In genomic region chr22:37045958-37046357, GRCh38 we compare ENCODE assay signal across 8 cellular contexts. TPM values are rescaled to one million over a fixed set of nuclear protein-coding genes. Genes with fewer than 3 reads are reported as not detected.
DNase-seq lines count a peak whose midpoint lies in the region; ATAC-seq and TF ChIP-seq lines count a peak whose summit lies in the region.

No MANE protein-coding gene starts in this region.

- no peak overlapping the region for H3K27ac Mint-ChIP-seq in stimulated activated memory B cell treated with anti-CD40 and anti-IgM and Interleukin-4, amounts not matched to agents 10 μg/mL and 1 μg/mL and 100 μg/mL, for 72 hours

- 37 to 44% (median 39%) methylated on average over 4 of the region's 4 CpGs for WGBS in heart left ventricle, 4 donors
- 39 to 44% methylated on average over 4 of the region's 4 CpGs for WGBS in transverse colon (ENCODE audit: low coverage in 1 of 2), 2 donors

- no peak overlapping the region for H3K4me3 Mint-ChIP-seq in stimulated activated memory B cell treated with anti-CD40 and anti-IgM and Interleukin-4, amounts not matched to agents 10 μg/mL and 1 μg/mL and 100 μg/mL, for 72 hours

- no peak overlapping the region for H3K4me2 ChIP-seq in OCI-LY3 (ENCODE audit: low read length)

- H3K27me3 ChIP-seq in heart left ventricle: peaks cover 0 to 6% (median 0%) of the 10 kb centered on the region in 9 donors
- no peaks in the 10 kb centered on the region; the same call in 1 of the 2 replicates for H3K27me3 ChIP-seq in OCI-LY3 (ENCODE audit: low read depth, low read length)
- H3K27me3 ChIP-seq in transverse colon: no peaks in the 10 kb centered on the region

- H3K4me1 ChIP-seq in heart left ventricle: peaks cover 0 to 9% (median 0%) of the 10 kb centered on the region in 12 donors
- H3K4me1 ChIP-seq in OCI-LY3 (ENCODE audit: low read length): peaks cover 23% of the 10 kb centered on the region
- H3K4me1 ChIP-seq in transverse colon: peaks cover 12 to 41% (median 31%) of the 10 kb centered on the region in 4 donors

- H3K27ac ChIP-seq in heart left ventricle: no peak overlapping the region
- no peak overlapping the region for H3K27ac ChIP-seq in OCI-LY3 (ENCODE audit: low read length)
- no peak overlapping the region for H3K27ac ChIP-seq in transverse colon

- H3K36me3 Mint-ChIP-seq in stimulated activated memory B cell treated with anti-CD40 and anti-IgM and Interleukin-4, amounts not matched to agents 10 μg/mL and 1 μg/mL and 100 μg/mL, for 72 hours: no peaks in the 10 kb centered on the region

- H4K20me1 ChIP-seq in OCI-LY3 (ENCODE audit: insufficient read depth, low read length): no peaks in the 10 kb centered on the region

- intact Hi-C loops in heart left ventricle (cut with DNase I): loop anchor here in 5 of 10 donors (10.0 kb wide), 2 partner anchors 171 to 261 kb away; no protein-coding TSS in a partner anchor
- intact Hi-C loops in left ventricle myocardium superior (cut with micrococcal nuclease): no loop called here
- intact Hi-C loops in transverse colon (cut with DNase I; ENCODE audit: low total_unique reads): no loop called here

- TF ChIP-seq CTCF in heart left ventricle (IDR thresholded peaks at IDR 0.05) (peak in 11 of 12 donors; percentile 11 to 57 (median 32)), OCI-LY3 (IDR thresholded peaks at IDR 0.05; ENCODE audit: low read depth, low read length) (peak; percentile 69), transverse colon (IDR thresholded peaks at IDR 0.05) (peak; percentile 25 to 51 (median 50))

- DNase-seq in heart left ventricle (no peak), left ventricle myocardium superior (no peak), fibroblast of gingiva (ENCODE audit: low read depth) (peak; percentile 14), transverse colon (no peak)

- in situ Hi-C loops in transverse colon (cut with MboI; ENCODE audit: low pct_ligation_motif_present in 1 of 4, low pct_unique_long_range_greater_than_20kb in 1 of 4, low sequenced_read_pairs in 3 of 4): no loop called here

- no peaks in the 10 kb centered on the region for H3K79me2 ChIP-seq in OCI-LY3 (ENCODE audit: low read length)

- ATAC-seq in heart left ventricle (no peak), left ventricle myocardium superior (no peak), GM21360 (IDR thresholded peaks at IDR 0.05; ENCODE audit: unreplicated experiment) (no peak), GM21737 (IDR thresholded peaks at IDR 0.05; ENCODE audit: unreplicated experiment) (no peak)
- ATAC-seq in stimulated activated memory B cell treated with anti-CD40 and anti-IgM and Interleukin-4, amounts not matched to agents 10 μg/mL and 1 μg/mL and 100 μg/mL, for 72 hours: no peak

- no peak for TF ChIP-seq EP300 in transverse colon (IDR thresholded peaks at IDR 0.05; ENCODE audit: low read depth)

- no peaks in the 10 kb centered on the region for H3K36me3 ChIP-seq in heart left ventricle
- H3K36me3 ChIP-seq in OCI-LY3 (replicated peaks; ENCODE audit: low read depth, low read length): no peaks in the 10 kb centered on the region
- H3K36me3 ChIP-seq in transverse colon: no peaks in the 10 kb centered on the region

- peaks cover 12% of the 10 kb centered on the region for H3K27me3 Mint-ChIP-seq in stimulated activated memory B cell treated with anti-CD40 and anti-IgM and Interleukin-4, amounts not matched to agents 10 μg/mL and 1 μg/mL and 100 μg/mL, for 72 hours

- no peak overlapping the region for H2AFZ ChIP-seq in OCI-LY3 (ENCODE audit: low read depth, low read length)

- H3K9ac ChIP-seq in OCI-LY3 (ENCODE audit: low read length): no peak overlapping the region

- H3K4me1 Mint-ChIP-seq in stimulated activated memory B cell treated with anti-CD40 and anti-IgM and Interleukin-4, amounts not matched to agents 10 μg/mL and 1 μg/mL and 100 μg/mL, for 72 hours: peaks cover 17% of the 10 kb centered on the region

- H3K9me3 ChIP-seq in heart left ventricle (no peaks in the 10 kb centered on the region), OCI-LY3 (ENCODE audit: insufficient read depth, low read length) (no peaks in the 10 kb centered on the region), transverse colon (no peaks in the 10 kb centered on the region)

- H3K4me3 ChIP-seq in heart left ventricle: no peak overlapping the region
- H3K4me3 ChIP-seq in OCI-LY3 (ENCODE audit: low read length): no peak overlapping the region
- no peak overlapping the region for H3K4me3 ChIP-seq in transverse colon

- H3K9me3 Mint-ChIP-seq in stimulated activated memory B cell treated with anti-CD40 and anti-IgM and Interleukin-4, amounts not matched to agents 10 μg/mL and 1 μg/mL and 100 μg/mL, for 72 hours: no peaks in the 10 kb centered on the region

- TF ChIP-seq POLR2A in heart left ventricle (IDR thresholded peaks at IDR 0.05): no peak
- TF ChIP-seq POLR2A in transverse colon (IDR thresholded peaks at IDR 0.05): no peak

RNA-seq across cellular contexts. Expression of gene KCTD17, which starts 5.6 kb away (rescaled TPM):
- total RNA-seq in heart left ventricle (10 to 100 TPM; 10.8 to 62.0 (median 17.3) TPM), left ventricle myocardium superior (9.8 TPM), transverse colon (10 to 100 TPM; 11.2 to 61.3 (median 35.1) TPM)
- 10 to 100 TPM; 17.1 to 27.3 TPM for polyA plus RNA-seq in heart left ventricle

RNA-seq across cellular contexts. Expression of gene MPST, which starts 26.4 kb away (rescaled TPM):
- 100 to 1,000 TPM in 2 of 9 donors, 10 to 100 TPM in 7; 27.5 to 157 (median 52.9) TPM for total RNA-seq in heart left ventricle
- polyA plus RNA-seq in heart left ventricle: 100 to 1,000 TPM; 133 to 134 TPM
- total RNA-seq in left ventricle myocardium superior: 56.7 TPM
- 100 to 1,000 TPM; 407 to 964 (median 541) TPM for total RNA-seq in transverse colon

RNA-seq across cellular contexts. Expression of gene TST, which starts 26.7 kb away (rescaled TPM):
- total RNA-seq in heart left ventricle: 100 to 1,000 TPM in 2 of 9 donors, 10 to 100 TPM in 7; 35.8 to 143 (median 58.1) TPM
- polyA plus RNA-seq in heart left ventricle: 10 to 100 TPM; 57.3 to 89.8 TPM
- total RNA-seq in left ventricle myocardium superior: 45.8 TPM
- 100 to 1,000 TPM; 246 to 719 (median 557) TPM for total RNA-seq in transverse colon
